In genomic region chr9:129476821-129477611, GRCh38 we compare ENCODE assay signal across 23 cellular contexts.
DNase-seq lines count a peak whose midpoint lies in the region; ATAC-seq, FAIRE-seq and TF ChIP-seq lines count a peak whose summit lies in the region.
"Had no signal": no experiment of that assay in that cellular context is flagged by ENCODE, and none has a peak within 500 bp of the region (broad histone marks: within the 10 kb centered on the region; RNA-seq: fewer than 3 reads in every experiment).

No MANE protein-coding gene starts in this region.

- H3K79me2 ChIP-seq in PC-3 (ENCODE audit: low read length) = no peaks in the 10 kb centered on the region

- CTCF ChIA-PET in A549 (lab: Yijun Ruan, JAX) (interaction anchor here (0.6 to 2.1 kb wide), 5 partner anchors 11 to 337 kb away, joined by 3 to 10 read pairs (median 4); no protein-coding TSS in a partner anchor), PC-3 (lab: Charles Lee) (no interaction called here)

- intact Hi-C loops in PC-3 (cut with micrococcal nuclease) (no loop called here), ascending aorta (cut with DNase I) (no loop called here)

- ATAC-seq in A549 = peak in 1 of 2 experiments; percentile 7; a peak in 2 of 6 replicates
- peak; percentile 55 for ATAC-seq in PC-3
- ATAC-seq in GM21737 (IDR thresholded peaks at IDR 0.05; ENCODE audit: unreplicated experiment) = no peak
- ATAC-seq in GM19328 (IDR thresholded peaks at IDR 0.05; ENCODE audit: unreplicated experiment) = no peak
- ATAC-seq: CD8-positive, alpha-beta T cell; heart left ventricle; natural killer cell; stimulated activated naive B cell treated with anti-CD40 and anti-IgM and Interleukin-4, amounts not matched to agents 10 μg/mL and 1 μg/mL and 100 μg/mL, for 72 hours had no signal

- H3K4me3 ChIP-seq in A549 (no peak overlapping the region), PC-3 (ENCODE audit: low read length) (no peak overlapping the region), ascending aorta (no peak overlapping the region), BE2C (ENCODE audit: low read depth, low read length) (no peak overlapping the region)
- H3K4me3 ChIP-seq: breast epithelium, dorsolateral prefrontal cortex, heart left ventricle, upper lobe of left lung had no signal

- H3K4me1 ChIP-seq in A549 (peaks cover 63% of the 10 kb centered on the region), PC-3 (ENCODE audit: insufficient read depth, low read length) (peaks cover 14% of the 10 kb centered on the region), ascending aorta (peaks cover 3 to 35% of the 10 kb centered on the region in 2 donors), BE2C (peaks cover 22% of the 10 kb centered on the region)

- WGBS in A549 (ENCODE audit: missing lambda C conversion rate) = 65% methylated on average over 16 of the region's 17 CpGs

- no peaks in the 10 kb centered on the region for H3K9me2 ChIP-seq in PC-3 (replicated peaks; ENCODE audit: low read length)

- H3K36me3 Mint-ChIP-seq in nephron progenitor cell (ENCODE audit: low read depth) = no peaks in the 10 kb centered on the region
- H3K36me3 Mint-ChIP-seq: activated naive CD8-positive, alpha-beta T cell; CD8-positive, alpha-beta T cell; natural killer cell had no signal

- H3K27ac ChIP-seq in A549 (peak overlapping the region; percentile 99 to 100), PC-3 (ENCODE audit: low read length) (no peak overlapping the region), ascending aorta (peak overlapping the region; percentile 40 to 100)
- H3K27ac ChIP-seq: breast epithelium, heart left ventricle, upper lobe of left lung had no signal

- no peaks in the 10 kb centered on the region for H3K27me3 ChIP-seq in PC-3 (ENCODE audit: low read length)
- H3K27me3 ChIP-seq in ascending aorta = no peaks in the 10 kb centered on the region
- H3K27me3 ChIP-seq in BE2C = no peaks in the 10 kb centered on the region
- H3K27me3 ChIP-seq: breast epithelium, dorsolateral prefrontal cortex, heart left ventricle, upper lobe of left lung had no signal

- peak overlapping the region; percentile 53 for H3K4me2 ChIP-seq in A549
- no peak overlapping the region for H3K4me2 ChIP-seq in PC-3 (ENCODE audit: low read length)

- H3K36me3 ChIP-seq in PC-3 (ENCODE audit: low read depth, low read length) (no peaks in the 10 kb centered on the region), ascending aorta (no peaks in the 10 kb centered on the region), BE2C (no peaks in the 10 kb centered on the region)
- H3K36me3 ChIP-seq: breast epithelium, heart left ventricle, upper lobe of left lung had no signal

- no peak for TF ChIP-seq RAD21 in A549 (conservative IDR thresholded peaks at IDR 0.05 in 1 of 2, IDR thresholded peaks at IDR 0.05 in 1 of 2)

- POLR2A ChIA-PET in A549 (lab: Yijun Ruan, JAX) = interaction anchor here (0.7 to 1.0 kb wide), 2 partner anchors 299 to 311 kb away, joined by 3 read pairs; partner anchors contain the start of gene IER5L
- POLR2A ChIA-PET in PC-3 (lab: Charles Lee; ENCODE audit: unreplicated experiment) = no interaction called here

- H3K4me3 Mint-ChIP-seq in nephron progenitor cell = no peak overlapping the region
- H3K4me3 Mint-ChIP-seq: activated naive CD8-positive, alpha-beta T cell; CD8-positive, alpha-beta T cell; immature natural killer cell; natural killer cell; stimulated activated naive B cell treated with anti-CD40 and anti-IgM and Interleukin-4, amounts not matched to agents 10 μg/mL and 1 μg/mL and 100 μg/mL, for 72 hours had no signal

- DNase-seq in A549 (ENCODE audit: low read depth in 1 of 2, low spot score in 1 of 2) (peak in 1 of 2 experiments; percentile 73), PC-3 (peak; percentile 43), ascending aorta (ENCODE audit: low spot score in 2 of 2) (no peak), nephron progenitor cell (no peak), BE2C (no peak), glomerular visceral epithelial cell (ENCODE audit: extremely low spot score) (no peak)
- DNase-seq: ACHN; activated CD4-positive, alpha-beta T cell treated with anti-CD3 and anti-CD28 coated beads, Interleukin-2, amount 50 U/mL, for 4 hours; CD8-positive, alpha-beta T cell; dorsolateral prefrontal cortex; heart left ventricle; immature natural killer cell; natural killer cell; NCI-H187 treated with DMSO at 0.1 percent for 48 hours; NCI-H510A; stimulated activated CD4-positive, alpha-beta T cell treated with anti-CD3 and anti-CD28 coated beads, Interleukin-12 subunit alpha, Interleukin-12 subunit beta, amount 100 ng/mL, for 4 hours; stimulated activated naive B cell treated with anti-CD40 and anti-IgM and Interleukin-4, amounts not matched to agents 10 μg/mL and 1 μg/mL and 100 μg/mL, for 72 hours; upper lobe of left lung had no signal

- no peak for TF ChIP-seq CTCF in A549 (IDR thresholded peaks at IDR 0.05)
- TF ChIP-seq CTCF in PC-3 (conservative IDR thresholded peaks at IDR 0.05; ENCODE audit: low read depth, low read length) = no peak
- no peak for TF ChIP-seq CTCF in ascending aorta (IDR thresholded peaks at IDR 0.05)
- no peak for TF ChIP-seq CTCF in nephron progenitor cell (IDR thresholded peaks at IDR 0.05)
- no peak for TF ChIP-seq CTCF in BE2C (IDR thresholded peaks at IDR 0.05; ENCODE audit: low read depth, low read length)

- no TSS peak for BruUV-seq in PC-3 (replicated peaks; lab: Mats Ljungman, UMichigan)

- H3K9me3 ChIP-seq in A549 = peaks cover 17% of the 10 kb centered on the region
- H3K9me3 ChIP-seq in PC-3 (ENCODE audit: low read length) = no peaks in the 10 kb centered on the region
- H3K9me3 ChIP-seq in ascending aorta = no peaks in the 10 kb centered on the region
- no peaks in the 10 kb centered on the region; the same call in 1 of the 2 replicates for H3K9me3 ChIP-seq in BE2C
- H3K9me3 ChIP-seq: breast epithelium had no signal

- H3F3A ChIP-seq in PC-3 (ENCODE audit: low read length, unreplicated experiment) = no peaks in the 10 kb centered on the region

- peaks cover 74% of the 10 kb centered on the region for H3K4me1 Mint-ChIP-seq in nephron progenitor cell
- H3K4me1 Mint-ChIP-seq: natural killer cell; stimulated activated naive B cell treated with anti-CD40 and anti-IgM and Interleukin-4, amounts not matched to agents 10 μg/mL and 1 μg/mL and 100 μg/mL, for 72 hours had no signal

- 0 out of 5 replicates have a peak, but pooled peaks of 1 of the 2 experiments have one; percentile 17 for TF ChIP-seq EP300 in A549 (IDR thresholded peaks at IDR 0.05)

- TF ChIP-seq POLR2A in A549 (IDR thresholded peaks at IDR 0.05; ENCODE audit: low read length) = no peak

- H4K20me1 ChIP-seq in PC-3 (ENCODE audit: low read length) = no peaks in the 10 kb centered on the region

- H3K9me3 Mint-ChIP-seq in nephron progenitor cell = peaks cover 18% of the 10 kb centered on the region
- H3K9me3 Mint-ChIP-seq: CD8-positive, alpha-beta T cell; immature natural killer cell; natural killer cell had no signal

- FAIRE-seq in A549 (lab: Jason Lieb, UNC) = no peak
- FAIRE-seq: TTC549 had no signal

- no peaks in the 10 kb centered on the region for H3K27me3 Mint-ChIP-seq in nephron progenitor cell (ENCODE audit: low read depth, poor library complexity)
- H3K27me3 Mint-ChIP-seq: activated naive CD8-positive, alpha-beta T cell had no signal

- no peak overlapping the region for H2AFZ ChIP-seq in PC-3 (ENCODE audit: low read length)

- no peak overlapping the region for H3K9ac ChIP-seq in PC-3 (ENCODE audit: low read length)

- peak overlapping the region; percentile 79 for H3K27ac Mint-ChIP-seq in nephron progenitor cell
- H3K27ac Mint-ChIP-seq: activated naive CD8-positive, alpha-beta T cell; CD8-positive, alpha-beta T cell; natural killer cell; stimulated activated naive B cell treated with anti-CD40 and anti-IgM and Interleukin-4, amounts not matched to agents 10 μg/mL and 1 μg/mL and 100 μg/mL, for 72 hours had no signal

TF ChIP-seq in A549, 52 proteins besides CTCF, POLR2A, EP300 and RAD21 (continues in another document):
- TF ChIP-seq MAFK (IDR thresholded peaks at IDR 0.05; ENCODE audit: partially characterized antibody) (peak; percentile 95), KDM5A (IDR thresholded peaks at IDR 0.05) (no peak), NFE2L2 (conservative IDR thresholded peaks at IDR 0.05; ENCODE audit: low read length) (peak; percentile 86), TFCP2L1 (CRISPR knock-in tag; IDR thresholded peaks at IDR 0.05) (no peak), MAX (IDR thresholded peaks at IDR 0.05) (no peak), CBX2 (IDR thresholded peaks at IDR 0.05; ENCODE audit: borderline replicate concordance, low read depth) (no peak), E2F6 (IDR thresholded peaks at IDR 0.05; ENCODE audit: borderline replicate concordance, low read depth) (peak; percentile 31; the same call in 1 of the 2 replicates), HOXB13 (CRISPR knock-in tag; IDR thresholded peaks at IDR 0.05; ENCODE audit: low read depth) (0 out of 2 replicates have a peak, but pooled peaks have one; percentile 37), HEYL (CRISPR knock-in tag; IDR thresholded peaks at IDR 0.05) (no peak), PBX3 (IDR thresholded peaks at IDR 0.05) (no peak), FOSL2 (IDR thresholded peaks at IDR 0.05) (no peak), FOSL2 (CRISPR knock-in tag; IDR thresholded peaks at IDR 0.05) (peak; percentile 73), CHD2 (IDR thresholded peaks at IDR 0.05; ENCODE audit: low read length, partially characterized antibody) (no peak), EHF (CRISPR knock-in tag; IDR thresholded peaks at IDR 0.05) (no peak), JUN (IDR thresholded peaks at IDR 0.05) (0 out of 5 replicates have a peak, but pooled peaks of 1 of the 2 experiments have one; percentile 23)
